8 cellular contexts compared by ENCODE assay signal in genomic region chr22:26671317-26672059, GRCh38. TPM values are rescaled to one million over a fixed set of nuclear protein-coding genes. Genes with fewer than 3 reads are reported as not detected.
A peak's percentile ranks its signal among the peaks of the same experiment; 100 is the strongest.
DNase-seq lines count a peak whose midpoint lies in the region; ATAC-seq and TF ChIP-seq lines count a peak whose summit lies in the region.

No MANE protein-coding gene starts in this region.

- H3K9ac ChIP-seq in BLaER1 treated with 17β-estradiol and CSF1 and Interleukin-3, amounts not matched to agents 10 nM and 100 nM, result peak overlapping the region; percentile 88 to 94 (median 92); a peak in 21 of 22 replicates
- H3K9ac ChIP-seq in HCT116 (ENCODE audit: low read length), result no peak overlapping the region

- TF ChIP-seq POLR2A in HCT116 (IDR thresholded peaks at IDR 0.05; ENCODE audit: borderline replicate concordance, extremely low read depth, insufficient read depth, insufficient read length) (no peak), ovary (IDR thresholded peaks at IDR 0.05) (no peak), upper lobe of left lung (IDR thresholded peaks at IDR 0.05) (no peak)

- H3K27me3 ChIP-seq in BLaER1 treated with 17β-estradiol and CSF1 and Interleukin-3, amounts not matched to agents 10 nM and 100 nM, result no peaks in the 10 kb centered on the region
- no peaks in the 10 kb centered on the region for H3K27me3 ChIP-seq in HCT116 (ENCODE audit: insufficient read depth, low read length)
- no peaks in the 10 kb centered on the region for H3K27me3 ChIP-seq in ovary
- no peaks in the 10 kb centered on the region for H3K27me3 ChIP-seq in upper lobe of left lung

- no peak for DNase-seq in HCT116 (ENCODE audit: low read depth, low spot score)
- DNase-seq in activated CD4-positive, CD25-positive, alpha-beta regulatory T cell treated with anti-CD3 and anti-CD28 coated beads, Interleukin-2, amount 50 U/mL, for 72 hours, result peak; percentile 68
- DNase-seq in ovary, result peak; percentile 30 to 74 (median 60)
- peak; percentile 31 to 79 for DNase-seq in upper lobe of left lung
- DNase-seq in HCEC 1CT, result no peak

- H3K4me3 ChIP-seq in BLaER1 treated with 17β-estradiol and CSF1 and Interleukin-3, amounts not matched to agents 10 nM and 100 nM, result peak overlapping the region in 7 of 10 experiments; percentile 72 to 88 (median 83); a peak in 9 of 20 replicates
- H3K4me3 ChIP-seq in HCT116 (replicated peaks in 1 of 2; ENCODE audit: low read depth in 1 of 2, low read length in 2 of 2) (no peak overlapping the region), ovary (no peak overlapping the region), upper lobe of left lung (peak overlapping the region in 2 of 4 donors; percentile 70 to 89)

- intact Hi-C loops in HCT116 (cut with micrococcal nuclease), result no loop called here
- intact Hi-C loops in dendritic cell treated with granulocyte-macrophage colony-stimulating factor and Interleukin-4, amounts not matched to agents 40 ng/mL and 50 ng/mL, for 4 days (cut with micrococcal nuclease), result loop anchor here (2.0 kb wide), 1 partner anchor 159 kb away; the partner anchor contains the start of gene TFIP11
- intact Hi-C loops in ovary (cut with DNase I), result no loop called here

- no peaks in the 10 kb centered on the region for H3K9me3 Mint-ChIP-seq in dendritic cell treated with granulocyte-macrophage colony-stimulating factor and Interleukin-4, amounts not matched to agents 40 ng/mL and 50 ng/mL, for 4 days

- H3K4me1 ChIP-seq in BLaER1 treated with 17β-estradiol and CSF1 and Interleukin-3, amounts not matched to agents 10 nM and 100 nM, result peaks cover 77 to 94% (median 90%) of the 10 kb centered on the region in 10 experiments
- H3K4me1 ChIP-seq in HCT116 (ENCODE audit: control insufficient read depth in 1 of 2, insufficient read depth in 2 of 2, low read length in 2 of 2) (peaks cover 17 to 28% of the 10 kb centered on the region in 2 experiments), ovary (ENCODE audit: insufficient read depth) (peaks cover 12% of the 10 kb centered on the region), upper lobe of left lung (peaks cover 35 to 50% (median 38%) of the 10 kb centered on the region in 4 donors)

- BruUV-seq in HCT116 (replicated peaks; lab: Mats Ljungman, UMichigan), result no TSS peak

- H3K9me3 ChIP-seq in BLaER1 treated with 17β-estradiol and CSF1 and Interleukin-3, amounts not matched to agents 10 nM and 100 nM (replicated peaks in 1 of 11), result no peaks in the 10 kb centered on the region
- H3K9me3 ChIP-seq in HCT116 (ENCODE audit: control insufficient read depth in 1 of 2, insufficient read depth in 1 of 2, low read depth in 1 of 2, low read length in 2 of 2) (no peaks in the 10 kb centered on the region), ovary (no peaks in the 10 kb centered on the region), upper lobe of left lung (no peaks in the 10 kb centered on the region)

- no peak for ATAC-seq in HCT116
- no peak for ATAC-seq in upper lobe of left lung (ENCODE audit: low FRiP score in 2 of 2)
- ATAC-seq in HG03469 (IDR thresholded peaks at IDR 0.05; ENCODE audit: unreplicated experiment), result no peak

- no peaks in the 10 kb centered on the region for H4K20me1 ChIP-seq in BLaER1 treated with 17β-estradiol and CSF1 and Interleukin-3, amounts not matched to agents 10 nM and 100 nM
- H4K20me1 ChIP-seq in HCT116 (ENCODE audit: insufficient read depth), result no peaks in the 10 kb centered on the region

- 83 to 87% (median 86%) methylated on average over 15 of the region's 15 CpGs for WGBS in ovary, 3 donors
- 64 to 81% methylated on average over 6 to 15 of the region's 15 CpGs for WGBS in upper lobe of left lung, 2 donors

- peak overlapping the region; percentile 95 to 100 (median 99) for H3K4me2 ChIP-seq in BLaER1 treated with 17β-estradiol and CSF1 and Interleukin-3, amounts not matched to agents 10 nM and 100 nM
- H3K4me2 ChIP-seq in HCT116 (ENCODE audit: low read length), result peak overlapping the region; percentile 80; the same call in 1 of the 2 replicates

- H2AFZ ChIP-seq in HCT116 (ENCODE audit: low read depth, low read length, poor library complexity, severe bottlenecking), result no peak overlapping the region

- TF ChIP-seq CTCF in HCT116 (IDR thresholded peaks at IDR 0.05 in 2 of 3, conservative IDR thresholded peaks at IDR 0.05 in 1 of 3; ENCODE audit: borderline replicate concordance in 1 of 3, insufficient read depth in 1 of 3, low read depth in 2 of 3, low read length in 2 of 3) (no peak), ovary (IDR thresholded peaks at IDR 0.05) (no peak), upper lobe of left lung (IDR thresholded peaks at IDR 0.05) (no peak)

- no peaks in the 10 kb centered on the region for H3K9me2 ChIP-seq in HCT116 (ENCODE audit: insufficient read depth)

- H3K4me1 Mint-ChIP-seq in dendritic cell treated with granulocyte-macrophage colony-stimulating factor and Interleukin-4, amounts not matched to agents 40 ng/mL and 50 ng/mL, for 4 days (ENCODE audit: low read depth), result peaks cover 50% of the 10 kb centered on the region

- POLR2A ChIA-PET in HCT116 (lab: Charles Lee), result no interaction called here

- RAD21 ChIA-PET in HCT116 (lab: Charles Lee; ENCODE audit: low non-redundant PET in 1 of 2, low total read pairs in 2 of 2, uncharacterized antibody in 2 of 2, unreplicated experiment in 2 of 2), result no interaction called here

- TF ChIP-seq EP300 in ovary (IDR thresholded peaks at IDR 0.05) (no peak), upper lobe of left lung (IDR thresholded peaks at IDR 0.05) (no peak)

- H3K4me3 Mint-ChIP-seq in dendritic cell treated with granulocyte-macrophage colony-stimulating factor and Interleukin-4, amounts not matched to agents 40 ng/mL and 50 ng/mL, for 4 days, result no peak overlapping the region

- H3K27ac ChIP-seq in BLaER1 treated with 17β-estradiol and CSF1 and Interleukin-3, amounts not matched to agents 10 nM and 100 nM, result peak overlapping the region; percentile 89 to 98 (median 95)
- peak overlapping the region; percentile 82 for H3K27ac ChIP-seq in HCT116 (ENCODE audit: low read depth, low read length)
- H3K27ac ChIP-seq in ovary, result no peak overlapping the region
- peak overlapping the region; percentile 93 to 100 (median 97) for H3K27ac ChIP-seq in upper lobe of left lung

- H3K36me3 ChIP-seq in BLaER1 treated with 17β-estradiol and CSF1 and Interleukin-3, amounts not matched to agents 10 nM and 100 nM, result peaks cover 0 to 7% (median 0%) of the 10 kb centered on the region in 11 experiments; a peak in 1 of 22 replicates
- H3K36me3 ChIP-seq in HCT116 (ENCODE audit: control insufficient read depth in 1 of 2, insufficient read depth in 2 of 2, low read length in 2 of 2), result no peaks in the 10 kb centered on the region
- no peaks in the 10 kb centered on the region for H3K36me3 ChIP-seq in ovary
- no peaks in the 10 kb centered on the region for H3K36me3 ChIP-seq in upper lobe of left lung

- CTCF ChIA-PET in HCT116 (lab: Charles Lee), result no interaction called here

- no peak for TF ChIP-seq RAD21 in HCT116 (IDR thresholded peaks at IDR 0.05; ENCODE audit: low read depth)

- no peaks in the 10 kb centered on the region for H3K27me3 Mint-ChIP-seq in dendritic cell treated with granulocyte-macrophage colony-stimulating factor and Interleukin-4, amounts not matched to agents 40 ng/mL and 50 ng/mL, for 4 days

- peak overlapping the region; percentile 98 for H3K27ac Mint-ChIP-seq in dendritic cell treated with granulocyte-macrophage colony-stimulating factor and Interleukin-4, amounts not matched to agents 40 ng/mL and 50 ng/mL, for 4 days

- H3K79me2 ChIP-seq in HCT116 (ENCODE audit: insufficient read depth, low read length), result peaks cover 24% of the 10 kb centered on the region

- peaks cover 31% of the 10 kb centered on the region for H3K36me3 Mint-ChIP-seq in dendritic cell treated with granulocyte-macrophage colony-stimulating factor and Interleukin-4, amounts not matched to agents 40 ng/mL and 50 ng/mL, for 4 days (ENCODE audit: low read depth)

TF ChIP-seq in HCT116, 20 proteins besides CTCF, POLR2A, EP300 and RAD21 (continues in another document):
- TF ChIP-seq SP1 (IDR thresholded peaks at IDR 0.05; ENCODE audit: low read depth), result no peak
- no peak for TF ChIP-seq ZNF274 (IDR thresholded peaks at IDR 0.05; ENCODE audit: low read depth, low read length)
- TF ChIP-seq TCF7L2 (IDR thresholded peaks at IDR 0.05; ENCODE audit: borderline replicate concordance, extremely low read depth, insufficient read depth, insufficient read length), result no peak
- no peak for TF ChIP-seq CBX3 (IDR thresholded peaks at IDR 0.05; ENCODE audit: low read depth)
- no peak for TF ChIP-seq ZFX (IDR thresholded peaks at IDR 0.05)
- TF ChIP-seq EZH2 (IDR thresholded peaks at IDR 0.05), result no peak
- no peak for TF ChIP-seq YY1 (IDR thresholded peaks at IDR 0.05; ENCODE audit: extremely low read depth, insufficient replicate concordance, low read depth, low read length)
- TF ChIP-seq SIN3A (IDR thresholded peaks at IDR 0.05; ENCODE audit: low read depth), result no peak
- no peak for TF ChIP-seq JUND (IDR thresholded peaks at IDR 0.05)
- no peak for TF ChIP-seq ATF3 (IDR thresholded peaks at IDR 0.05)
- TF ChIP-seq POLR2AphosphoS5 (IDR thresholded peaks at IDR 0.05; ENCODE audit: low read depth, low read length), result no peak
- TF ChIP-seq CEBPB (IDR thresholded peaks at IDR 0.05; ENCODE audit: low read depth), result no peak
- no peak for TF ChIP-seq SRF (IDR thresholded peaks at IDR 0.05; ENCODE audit: low read depth)

RNA-seq across cellular contexts. Expression of gene MIAT, which starts 14.1 kb away (rescaled TPM):
- total RNA-seq in HCT116 (2021; ENCODE audit: unreplicated experiment) (0.54 TPM), ovary (under 1 TPM; 0.34 to 0.85 (median 0.56) TPM), upper lobe of left lung (10 to 100 TPM in 1 of 6 donors, 1 to 10 TPM in 5; 3.0 to 24.1 (median 6.1) TPM)
- polyA plus RNA-seq in HCT116 (2012), result 0.04 TPM in 2 replicates
- polyA plus RNA-seq in ovary, result under 1 TPM; 0.15 to 0.97 TPM

RNA-seq across cellular contexts. Expression of gene CRYBA4, which starts 49.7 kb away (rescaled TPM):
- total RNA-seq in HCT116 (2021; ENCODE audit: unreplicated experiment) (not detected), ovary (under 1 TPM in 1 of 7 donors, not detected in 6; 0.59 TPM), upper lobe of left lung (not detected)
- polyA plus RNA-seq in HCT116 (2012), result 0.10 TPM in 1 of 2 replicates, not detected in the other
- polyA plus RNA-seq in ovary, result not detected

RNA-seq across cellular contexts. Expression of gene CRYBB1, which starts 53.7 kb away (rescaled TPM):
- not detected for total RNA-seq in HCT116 (2021; ENCODE audit: unreplicated experiment)
- not detected in 2 replicates for polyA plus RNA-seq in HCT116 (2012)
- 1 to 10 TPM in 1 of 7 donors, under 1 TPM in 4, not detected in 2; 0.26 to 1.4 (median 0.34) TPM for total RNA-seq in ovary
- polyA plus RNA-seq in ovary, result under 1 TPM; 0.48 to 0.80 TPM
- total RNA-seq in upper lobe of left lung, result under 1 TPM in 2 of 6 donors, not detected in 4; 0.26 to 0.81 TPM

Comparison
In these comparisons a context has a peak if more than half of its experiments do, and no peak if none do; other contexts are left out.
1. H3K27ac ChIP-seq: peak in BLaER1 treated with 17β-estradiol and CSF1 and Interleukin-3, amounts not matched to agents 10 nM and 100 nM (11 of 11), HCT116 (single experiment) and upper lobe of left lung (4 of 4); none in ovary (0 of 2).
2. H3K4me3 ChIP-seq: peak in BLaER1 treated with 17β-estradiol and CSF1 and Interleukin-3, amounts not matched to agents 10 nM and 100 nM (7 of 10); none in HCT116 (0 of 2) and ovary (single experiment).
3. DNase-seq: peak in activated CD4-positive, CD25-positive, alpha-beta regulatory T cell treated with anti-CD3 and anti-CD28 coated beads, Interleukin-2, amount 50 U/mL, for 72 hours (single experiment), ovary (5 of 5) and upper lobe of left lung (2 of 2); none in HCT116 (single experiment) and HCEC 1CT (single experiment).